ENCODE assay signal across 9 cellular contexts in genomic region chr22:37079668-37080171, GRCh38.
DNase-seq lines count a peak whose midpoint lies in the region; ATAC-seq lines count a peak whose summit lies in the region.
"Had no signal": no experiment of that assay in that cellular context is flagged by ENCODE, and none has a peak within 500 bp of the region (broad histone marks: within the 10 kb centered on the region; RNA-seq: fewer than 3 reads in every experiment).

No MANE protein-coding gene starts in this region.

- peak; percentile 27 for DNase-seq in RKO (ENCODE audit: low spot score)
- DNase-seq in activated T-cell treated with anti-CD3 and anti-CD28 coated beads, Interleukin-2, amount 50 U/mL, for 24 hours, result peak; percentile 86
- DNase-seq in kidney tubule cell (ENCODE audit: low spot score), result peak; percentile 27
- peak; percentile 68 to 90 for DNase-seq in stimulated activated effector memory CD8-positive, alpha-beta T cell treated with anti-CD3 and anti-CD28 coated beads, Interleukin-12 subunit alpha, Interleukin-12 subunit beta, amount 100 ng/mL, for 72 hours (ENCODE audit: low spot score in 2 of 2)
- no peak for DNase-seq in hepatic stellate cell (ENCODE audit: low spot score)
- DNase-seq in NCI-H2171 treated with DMSO at 0.1 percent for 48 hours (lab: John Stamatoyannopoulos, UW), result no peak

- H3K36me3 Mint-ChIP-seq in activated T-cell treated with anti-CD3 and anti-CD28 coated beads, Interleukin-2, amount 50 U/mL, for 24 hours (ENCODE audit: low read depth), result peaks cover 2% of the 10 kb centered on the region
- H3K36me3 Mint-ChIP-seq in stimulated activated effector memory CD8-positive, alpha-beta T cell treated with anti-CD3 and anti-CD28 coated beads, Interleukin-12 subunit alpha, Interleukin-12 subunit beta, amount 100 ng/mL, for 72 hours, result peaks cover 76% of the 10 kb centered on the region

- peak; percentile 85 for ATAC-seq in stimulated activated effector memory CD8-positive, alpha-beta T cell treated with anti-CD3 and anti-CD28 coated beads, Interleukin-12 subunit alpha, Interleukin-12 subunit beta, amount 100 ng/mL, for 72 hours
- ATAC-seq in GM21515 (IDR thresholded peaks at IDR 0.05; ENCODE audit: unreplicated experiment), result no peak
- no peak for ATAC-seq in GM21529 (IDR thresholded peaks at IDR 0.05; ENCODE audit: unreplicated experiment)
- ATAC-seq: HCT116 had no signal

- H3K4me1 Mint-ChIP-seq in activated T-cell treated with anti-CD3 and anti-CD28 coated beads, Interleukin-2, amount 50 U/mL, for 24 hours (ENCODE audit: low read depth), result peaks cover 67% of the 10 kb centered on the region
- H3K4me1 Mint-ChIP-seq in stimulated activated effector memory CD8-positive, alpha-beta T cell treated with anti-CD3 and anti-CD28 coated beads, Interleukin-12 subunit alpha, Interleukin-12 subunit beta, amount 100 ng/mL, for 72 hours, result peaks cover 81% of the 10 kb centered on the region

- no peaks in the 10 kb centered on the region for H3K9me3 Mint-ChIP-seq in activated T-cell treated with anti-CD3 and anti-CD28 coated beads, Interleukin-2, amount 50 U/mL, for 24 hours
- no peaks in the 10 kb centered on the region for H3K9me3 Mint-ChIP-seq in stimulated activated effector memory CD8-positive, alpha-beta T cell treated with anti-CD3 and anti-CD28 coated beads, Interleukin-12 subunit alpha, Interleukin-12 subunit beta, amount 100 ng/mL, for 72 hours

- H3K27me3 Mint-ChIP-seq in activated T-cell treated with anti-CD3 and anti-CD28 coated beads, Interleukin-2, amount 50 U/mL, for 24 hours, result peaks cover 9% of the 10 kb centered on the region

- peak overlapping the region; percentile 99 for H3K27ac Mint-ChIP-seq in activated T-cell treated with anti-CD3 and anti-CD28 coated beads, Interleukin-2, amount 50 U/mL, for 24 hours
- peak overlapping the region; percentile 99 for H3K27ac Mint-ChIP-seq in stimulated activated effector memory CD8-positive, alpha-beta T cell treated with anti-CD3 and anti-CD28 coated beads, Interleukin-12 subunit alpha, Interleukin-12 subunit beta, amount 100 ng/mL, for 72 hours

- peak overlapping the region; percentile 60 for H3K4me3 Mint-ChIP-seq in activated T-cell treated with anti-CD3 and anti-CD28 coated beads, Interleukin-2, amount 50 U/mL, for 24 hours
- H3K4me3 Mint-ChIP-seq in stimulated activated effector memory CD8-positive, alpha-beta T cell treated with anti-CD3 and anti-CD28 coated beads, Interleukin-12 subunit alpha, Interleukin-12 subunit beta, amount 100 ng/mL, for 72 hours, result peak overlapping the region; percentile 78

Comparison
In these comparisons a context has a peak if more than half of its experiments do, and no peak if none do; other contexts are left out.
1. DNase-seq: peak in RKO (single experiment), activated T-cell treated with anti-CD3 and anti-CD28 coated beads, Interleukin-2, amount 50 U/mL, for 24 hours (single experiment), kidney tubule cell (single experiment) and stimulated activated effector memory CD8-positive, alpha-beta T cell treated with anti-CD3 and anti-CD28 coated beads, Interleukin-12 subunit alpha, Interleukin-12 subunit beta, amount 100 ng/mL, for 72 hours (2 of 2); none in hepatic stellate cell (single experiment) and NCI-H2171 treated with DMSO at 0.1 percent for 48 hours (single experiment).